In genomic region chr3:113933746-113934145, GRCh38 we compare ENCODE assay signal across 29 cellular contexts. TPM values are rescaled to one million over a fixed set of nuclear protein-coding genes. Genes with fewer than 3 reads are reported as not detected.
"Had no signal": no experiment of that assay in that cellular context is flagged by ENCODE, and none has a peak within 500 bp of the region (broad histone marks: within the 10 kb centered on the region; RNA-seq: fewer than 3 reads in every experiment).

No MANE protein-coding gene starts in this region.

- H3K36me3 Mint-ChIP-seq: natural killer cell treated with Interleukin-12 subunit alpha and Interleukin-12 subunit beta and Interleukin-15 and Interleukin-18, amount 100 ng/mL, for 72 hours had no signal

- ATAC-seq: heart right ventricle; left cardiac atrium; left lung; natural killer cell treated with Interleukin-12 subunit alpha and Interleukin-12 subunit beta and Interleukin-15 and Interleukin-18, amount 100 ng/mL, for 72 hours; right lobe of liver; stimulated activated memory B cell treated with anti-CD40 and anti-IgM and Interleukin-4, amounts not matched to agents 10 μg/mL and 1 μg/mL and 100 μg/mL, for 72 hours; stimulated activated naive CD8-positive, alpha-beta T cell treated with anti-CD3 and anti-CD28 coated beads, Interleukin-15, Interleukin-2, amounts not matched to agents 100 U/mL and 50 U/mL, for 24 hours had no signal

- H3K27me3 Mint-ChIP-seq: naive B cell; progenitor cell of endocrine pancreas; stimulated activated memory B cell treated with anti-CD40 and anti-IgM and Interleukin-4, amounts not matched to agents 10 μg/mL and 1 μg/mL and 100 μg/mL, for 72 hours had no signal

- H3K4me3 Mint-ChIP-seq: mesothelial cell of epicardium; naive B cell; natural killer cell treated with Interleukin-12 subunit alpha and Interleukin-12 subunit beta and Interleukin-15 and Interleukin-18, amount 100 ng/mL, for 72 hours; neural crest cell; stimulated activated memory B cell treated with anti-CD40 and anti-IgM and Interleukin-4, amounts not matched to agents 10 μg/mL and 1 μg/mL and 100 μg/mL, for 72 hours had no signal

- H3K27ac ChIP-seq: heart right ventricle, hepatocyte, left lung, ovary, right atrium auricular region, right lobe of liver, stomach, testis, thyroid gland, transverse colon, upper lobe of left lung, vagina had no signal

- H3K36me3 ChIP-seq: heart right ventricle, left lung, ovary, right atrium auricular region, thyroid gland, transverse colon, upper lobe of left lung, vagina had no signal

- H2AFZ ChIP-seq: hepatocyte had no signal

- H3K27me3 ChIP-seq: heart right ventricle, hepatocyte, left lung, ovary, right atrium auricular region, right lobe of liver, stomach, testis, thyroid gland, transverse colon, upper lobe of left lung, vagina had no signal

- H3K4me2 ChIP-seq: hepatocyte, smooth muscle cell had no signal

- H3K9me3 ChIP-seq: heart right ventricle, left lung, ovary, right atrium auricular region, right lobe of liver, stomach, testis, thyroid gland, transverse colon, upper lobe of left lung, vagina had no signal

- FAIRE-seq: keratinocyte had no signal

- H3K4me1 ChIP-seq: heart right ventricle, left lung, right atrium auricular region, right lobe of liver, stomach, testis, thyroid gland, transverse colon, upper lobe of left lung, vagina had no signal

- DNase-seq: heart right ventricle; kidney glomerular epithelial cell; left cardiac atrium; left lung; mesendoderm; naive B cell; ovary; right lobe of liver; stimulated activated CD4-positive, alpha-beta T cell treated with anti-CD3 and anti-CD28 coated beads, Interleukin-1b, Interleukin-23, amount 100 ng/mL, for 48 hours; stimulated activated CD4-positive, alpha-beta T cell treated with anti-CD3 and anti-CD28 coated beads, Interleukin-2, amount 100 ng/mL, for 48 hours; stimulated activated CD4-positive, alpha-beta T cell treated with anti-CD3 and anti-CD28 coated beads, Interleukin-4, amount 100 ng/mL, for 4 hours; stimulated activated CD8-positive, alpha-beta memory T cell treated with anti-CD3 and anti-CD28 coated beads, Interleukin-4, amount 100 ng/mL, for 48 hours; stimulated activated naive CD8-positive, alpha-beta T cell treated with anti-CD3 and anti-CD28 coated beads, Interleukin-15, Interleukin-2, amounts not matched to agents 100 U/mL and 50 U/mL, for 24 hours; stomach; testis; thyroid gland; transverse colon; upper lobe of left lung had no signal

- H3K79me2 ChIP-seq: hepatocyte had no signal

- H3K4me1 Mint-ChIP-seq: mesothelial cell of epicardium; neural crest cell; stimulated activated memory B cell treated with anti-CD40 and anti-IgM and Interleukin-4, amounts not matched to agents 10 μg/mL and 1 μg/mL and 100 μg/mL, for 72 hours had no signal

- H3K27ac Mint-ChIP-seq: mesothelial cell of epicardium; naive B cell; natural killer cell treated with Interleukin-12 subunit alpha and Interleukin-12 subunit beta and Interleukin-15 and Interleukin-18, amount 100 ng/mL, for 72 hours; progenitor cell of endocrine pancreas; stimulated activated memory B cell treated with anti-CD40 and anti-IgM and Interleukin-4, amounts not matched to agents 10 μg/mL and 1 μg/mL and 100 μg/mL, for 72 hours had no signal

- H3K9me3 Mint-ChIP-seq: mesothelial cell of epicardium; naive B cell; natural killer cell treated with Interleukin-12 subunit alpha and Interleukin-12 subunit beta and Interleukin-15 and Interleukin-18, amount 100 ng/mL, for 72 hours; stimulated activated memory B cell treated with anti-CD40 and anti-IgM and Interleukin-4, amounts not matched to agents 10 μg/mL and 1 μg/mL and 100 μg/mL, for 72 hours had no signal

- H3K4me3 ChIP-seq: heart right ventricle, hepatocyte, left lung, lung, ovary, right atrium auricular region, right lobe of liver, smooth muscle cell, stomach, testis, thyroid gland, transverse colon, upper lobe of left lung, vagina had no signal

RNA-seq across cellular contexts. Expression of gene ZDHHC23, which starts 14.1 kb away (rescaled TPM):
- polyA plus RNA-seq: smooth muscle cell had no signal
